1 cellular context compared by ENCODE assay signal in genomic region chr1:202067188-202067977, GRCh38.
TF ChIP-seq lines count a peak whose summit lies in the region.

No MANE protein-coding gene starts in this region.

TF ChIP-seq in K562, 482 proteins besides CTCF, POLR2A, EP300 and RAD21 (continues in another document):
- TF ChIP-seq NFE2 (IDR thresholded peaks at IDR 0.05; ENCODE audit: low read depth) (no peak), ZNF124 (CRISPR knock-in tag; IDR thresholded peaks at IDR 0.05) (no peak), POLR2AphosphoS5 (IDR thresholded peaks at IDR 0.05; ENCODE audit: control insufficient read depth, insufficient read depth, low read depth, low read length) (peak; percentile 67; the same call in 1 of the 2 replicates), POLR3G (IDR thresholded peaks at IDR 0.05; ENCODE audit: extremely low read depth, insufficient read length, insufficient replicate concordance) (no peak), NCOR1 (IDR thresholded peaks at IDR 0.05) (peak; percentile 83), CXXC5 (CRISPR knock-in tag; IDR thresholded peaks at IDR 0.05) (peak; percentile 43; the same call in 1 of the 2 replicates), BCOR (IDR thresholded peaks at IDR 0.05) (peak; percentile 57; the same call in 1 of the 2 replicates), CBFA2T2 (conservative IDR thresholded peaks at IDR 0.05) (peak; percentile 95), MECOM (CRISPR knock-in tag; IDR thresholded peaks at IDR 0.05) (peak; percentile 66; the same call in 1 of the 2 replicates), HCFC1 (IDR thresholded peaks at IDR 0.05; ENCODE audit: low read depth, low read length) (no peak), MXD1 (CRISPR knock-in tag; IDR thresholded peaks at IDR 0.05; ENCODE audit: borderline replicate concordance, poor library complexity, severe bottlenecking) (no peak), PCBP1 (IDR thresholded peaks at IDR 0.05; ENCODE audit: low read depth, low read length, poor library complexity, severe bottlenecking) (no peak), ZNF584 (CRISPR knock-in tag; IDR thresholded peaks at IDR 0.05; ENCODE audit: low read depth) (no peak), HDAC2 (IDR thresholded peaks at IDR 0.05) (0 out of 2 replicates have a peak, but pooled peaks have one; percentile 39), CC2D1A (IDR thresholded peaks at IDR 0.05) (peak; percentile 55; the same call in 1 of the 2 replicates), MYC (IDR thresholded peaks at IDR 0.05; ENCODE audit: low read depth, low read length) (no peak), MYC (CRISPR knock-in tag; IDR thresholded peaks at IDR 0.05; ENCODE audit: borderline replicate concordance, low read depth) (no peak), NCOA6 (IDR thresholded peaks at IDR 0.05) (no peak), RCOR1 (IDR thresholded peaks at IDR 0.05; ENCODE audit: borderline replicate concordance in 1 of 2, low read depth in 2 of 2, low read length in 2 of 2) (peak in 1 of 2 experiments; percentile 44; a peak in 1 of 4 replicates), NCOA1 (IDR thresholded peaks at IDR 0.05; ENCODE audit: low read depth) (peak; percentile 31; the same call in 1 of the 2 replicates), STAT5A (IDR thresholded peaks at IDR 0.05; ENCODE audit: borderline replicate concordance, low read length) (peak; percentile 49; the same call in 1 of the 2 replicates), ZMIZ1 (IDR thresholded peaks at IDR 0.05; ENCODE audit: low read depth in 2 of 2, low read length in 2 of 2) (peak in 1 of 2 experiments; percentile 41; a peak in 1 of 4 replicates), ATF1 (CRISPR knock-in tag; IDR thresholded peaks at IDR 0.05) (no peak), ATF1 (tag; IDR thresholded peaks at IDR 0.05) (0 out of 2 replicates have a peak, but pooled peaks have one; percentile 29), TAL1 (IDR thresholded peaks at IDR 0.05) (peak; percentile 91), ZNF311 (CRISPR knock-in tag; IDR thresholded peaks at IDR 0.05) (no peak), ZNF449 (CRISPR knock-in tag; IDR thresholded peaks at IDR 0.05) (no peak), ZEB2 (IDR thresholded peaks at IDR 0.05) (peak; percentile 92), CREB1 (IDR thresholded peaks at IDR 0.05) (0 out of 2 replicates have a peak, but pooled peaks have one; percentile 22), CREB1 (CRISPR knock-in tag; IDR thresholded peaks at IDR 0.05) (no peak), CBX8 (IDR thresholded peaks at IDR 0.05; ENCODE audit: borderline replicate concordance, extremely low read depth, low read depth, low read length, poor library complexity, severe bottlenecking) (no peak), CCNT2 (IDR thresholded peaks at IDR 0.05; ENCODE audit: borderline replicate concordance, extremely low read depth, insufficient read length, low read depth, low read length) (peak; percentile 72), WHSC1 (IDR thresholded peaks at IDR 0.05; ENCODE audit: low read length) (no peak), NRF1 (conservative IDR thresholded peaks at IDR 0.05 in 1 of 2, IDR thresholded peaks at IDR 0.05 in 1 of 2) (peak; percentile 34 to 47; a peak in 1 of 4 replicates), PKNOX1 (IDR thresholded peaks at IDR 0.05) (peak; percentile 43), CUX1 (CRISPR knock-in tag; IDR thresholded peaks at IDR 0.05) (no peak), ZNF3 (CRISPR knock-in tag; IDR thresholded peaks at IDR 0.05) (peak; percentile 82), RUNX1 (IDR thresholded peaks at IDR 0.05; ENCODE audit: low read depth) (peak; percentile 52; the same call in 1 of the 2 replicates), SIX5 (IDR thresholded peaks at IDR 0.05; ENCODE audit: borderline replicate concordance in 1 of 2, insufficient read depth in 1 of 2, low read depth in 1 of 2, low read length in 2 of 2) (no peak), CTBP1 (IDR thresholded peaks at IDR 0.05; ENCODE audit: borderline replicate concordance) (peak; percentile 95), JUND (IDR thresholded peaks at IDR 0.05; ENCODE audit: borderline replicate concordance, low read depth, low read length) (peak; percentile 47; the same call in 1 of the 2 replicates), JUND (tag; IDR thresholded peaks at IDR 0.05; ENCODE audit: borderline replicate concordance, low read depth, low read length) (peak; percentile 37; the same call in 1 of the 3 replicates), SMARCA4 (IDR thresholded peaks at IDR 0.05) (peak; percentile 47; the same call in 1 of the 2 replicates), PML (IDR thresholded peaks at IDR 0.05; ENCODE audit: low read length) (peak; percentile 48; the same call in 1 of the 2 replicates), ATF3 (IDR thresholded peaks at IDR 0.05) (peak; percentile 75), ATF3 (CRISPR knock-in tag; conservative IDR thresholded peaks at IDR 0.05) (no peak), KLF16 (IDR thresholded peaks at IDR 0.05) (peak; percentile 70; the same call in 1 of the 2 replicates), ZNF263 (CRISPR knock-in tag; IDR thresholded peaks at IDR 0.05; ENCODE audit: borderline replicate concordance) (no peak; the same call in 1 of the 2 replicates), MTA2 (IDR thresholded peaks at IDR 0.05; ENCODE audit: low read depth) (peak; percentile 83), SMAD4 (CRISPR knock-in tag; conservative IDR thresholded peaks at IDR 0.05) (peak; percentile 59; the same call in 1 of the 2 replicates), GATA2 (CRISPR knock-in tag; IDR thresholded peaks at IDR 0.05) (peak; percentile 77), SMARCE1 (IDR thresholded peaks at IDR 0.05) (peak; percentile 32; the same call in 1 of the 2 replicates), ARID1B (IDR thresholded peaks at IDR 0.05) (peak; percentile 88), ATF4 (CRISPR knock-in tag; IDR thresholded peaks at IDR 0.05) (no peak), DPF2 (IDR thresholded peaks at IDR 0.05) (0 out of 2 replicates have a peak, but pooled peaks have one; percentile 48), CREM (IDR thresholded peaks at IDR 0.05; ENCODE audit: low read depth) (peak; percentile 40; the same call in 1 of the 2 replicates), HOMEZ (CRISPR knock-in tag; IDR thresholded peaks at IDR 0.05) (no peak), NFIX (CRISPR knock-in tag; IDR thresholded peaks at IDR 0.05; ENCODE audit: low read depth) (no peak), C11orf30 (IDR thresholded peaks at IDR 0.05; ENCODE audit: low read depth) (no peak), SRSF1 (IDR thresholded peaks at IDR 0.05; ENCODE audit: low read depth, low read length) (no peak)
